ENCODE assay signal across 8 cellular contexts in the genomic region with DNA sequence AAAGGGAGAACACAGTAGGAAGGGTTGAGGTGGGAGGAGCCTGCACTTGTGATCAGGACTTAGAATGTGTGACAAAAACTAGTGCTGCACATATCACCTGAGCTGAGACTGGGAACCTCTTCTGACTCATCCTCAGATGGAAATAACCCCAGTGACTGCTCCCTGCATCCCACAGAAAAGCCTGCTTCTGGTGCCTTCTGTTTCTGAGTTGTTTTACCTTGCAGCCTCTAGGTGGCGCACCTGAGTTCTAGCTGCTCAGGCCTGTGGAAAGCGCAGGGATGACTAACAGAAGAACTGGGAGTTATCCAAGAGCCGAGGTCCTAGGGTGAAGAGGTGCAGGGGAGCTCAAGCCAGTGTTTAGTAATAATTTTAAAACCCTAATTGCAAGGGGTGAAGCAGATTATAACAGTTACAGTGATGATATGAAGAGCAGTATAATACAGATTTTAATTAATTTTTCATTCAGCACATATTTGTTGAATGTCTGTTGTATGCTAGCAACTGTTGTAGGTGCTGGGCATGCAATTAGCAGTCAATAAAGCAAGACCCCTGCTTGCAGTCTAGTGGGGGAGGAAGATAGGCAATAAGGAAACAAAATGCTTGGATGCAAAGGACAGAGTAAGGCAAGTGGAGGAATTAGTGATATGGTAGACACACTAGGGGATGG.
DNase-seq lines count a peak whose midpoint lies in the region; ATAC-seq, FAIRE-seq and TF ChIP-seq lines count a peak whose summit lies in the region.

No MANE protein-coding gene starts in this region.

- H3K4me1 Mint-ChIP-seq in activated naive CD4-positive, alpha-beta T cell treated with anti-CD3 and anti-CD28 coated beads, Interleukin-2, amount 10 ng/mL, durations not matched to agents 7 days and 5 days, result no peaks in the 10 kb centered on the region

- no peaks in the 10 kb centered on the region for H3K36me3 Mint-ChIP-seq in activated naive CD4-positive, alpha-beta T cell treated with anti-CD3 and anti-CD28 coated beads, Interleukin-2, amount 10 ng/mL, durations not matched to agents 7 days and 5 days

- CTCF ChIA-PET in activated naive CD4-positive, alpha-beta T cell treated with anti-CD3 and anti-CD28 coated beads, Interleukin-2, amount 10 ng/mL, durations not matched to agents 7 days and 5 days (lab: Charles Lee), result interaction anchor here (1.5 to 2.2 kb wide), 3 partner anchors 10 to 18 kb away, joined by 4 to 7 read pairs (median 5); no protein-coding TSS in a partner anchor

- H3K9me3 ChIP-seq in OCI-LY1 (ENCODE audit: low read length), result no peaks in the 10 kb centered on the region

- H3K9me3 Mint-ChIP-seq in activated naive CD4-positive, alpha-beta T cell treated with anti-CD3 and anti-CD28 coated beads, Interleukin-2, amount 10 ng/mL, durations not matched to agents 7 days and 5 days, result no peaks in the 10 kb centered on the region

- H3K4me3 ChIP-seq in OCI-LY1 (ENCODE audit: low read depth, low read length, poor library complexity, severe bottlenecking), result no peak overlapping the region

- H3K36me3 ChIP-seq in OCI-LY1 (ENCODE audit: insufficient read depth, low read length), result no peaks in the 10 kb centered on the region

- ATAC-seq in Right ventricle myocardium superior (ENCODE audit: poor library complexity) (peak; percentile 74), HG03045 (IDR thresholded peaks at IDR 0.05; ENCODE audit: unreplicated experiment) (no peak), GM19035 (IDR thresholded peaks at IDR 0.05; ENCODE audit: unreplicated experiment) (no peak)

- no peak overlapping the region for H3K4me2 ChIP-seq in OCI-LY1 (ENCODE audit: low read length)

- intact Hi-C loops in Right ventricle myocardium superior (cut with DNase I) (loop anchor here (5.0 kb wide), 1 partner anchor 1698 kb away; no protein-coding TSS in a partner anchor), posterior vena cava (cut with DNase I) (loop anchor here in 1 of 2 donors (5.0 to 10.0 kb wide), 2 partner anchors 610 to 1428 kb away; no protein-coding TSS in a partner anchor)

- H3K4me1 ChIP-seq in OCI-LY1 (ENCODE audit: insufficient read depth, low read length, severe bottlenecking), result no peaks in the 10 kb centered on the region

- no peak for FAIRE-seq in HTR-8/SVneo (lab: Jason Lieb, UNC)

- H3K27ac ChIP-seq in OCI-LY1 (ENCODE audit: low read depth, low read length, poor library complexity, severe bottlenecking), result no peak overlapping the region

- H3K79me2 ChIP-seq in OCI-LY1 (ENCODE audit: insufficient read depth, low read length), result no peaks in the 10 kb centered on the region

- no peak overlapping the region for H2AFZ ChIP-seq in OCI-LY1 (ENCODE audit: low read length)

- no peak overlapping the region for H3K4me3 Mint-ChIP-seq in activated naive CD4-positive, alpha-beta T cell treated with anti-CD3 and anti-CD28 coated beads, Interleukin-2, amount 10 ng/mL, durations not matched to agents 7 days and 5 days

- H3K9ac ChIP-seq in OCI-LY1 (ENCODE audit: low read length), result no peak overlapping the region

- TF ChIP-seq CTCF in OCI-LY1 (IDR thresholded peaks at IDR 0.05; ENCODE audit: low read length), result peak; percentile 88

- DNase-seq in EH (ENCODE audit: low read depth) (peak; percentile 77), HTR-8/SVneo (ENCODE audit: insufficient read length, low spot score) (peak; percentile 78), Right ventricle myocardium superior (peak; percentile 52), posterior vena cava (ENCODE audit: low spot score) (peak; percentile 85)
- DNase-seq in activated naive CD4-positive, alpha-beta T cell treated with anti-CD3 and anti-CD28 coated beads, Interleukin-2, amount 10 ng/mL, durations not matched to agents 7 days and 5 days, result peak; percentile 51

- H4K20me1 ChIP-seq in OCI-LY1 (ENCODE audit: insufficient read depth, low read length), result no peaks in the 10 kb centered on the region

- no peaks in the 10 kb centered on the region for H3F3A ChIP-seq in OCI-LY1 (ENCODE audit: insufficient read depth, low read length)

- H3K9me2 ChIP-seq in OCI-LY1 (ENCODE audit: low read depth, low read length), result no peaks in the 10 kb centered on the region

- no peaks in the 10 kb centered on the region for H3K27me3 Mint-ChIP-seq in activated naive CD4-positive, alpha-beta T cell treated with anti-CD3 and anti-CD28 coated beads, Interleukin-2, amount 10 ng/mL, durations not matched to agents 7 days and 5 days

- H3K27ac Mint-ChIP-seq in activated naive CD4-positive, alpha-beta T cell treated with anti-CD3 and anti-CD28 coated beads, Interleukin-2, amount 10 ng/mL, durations not matched to agents 7 days and 5 days, result no peak overlapping the region

- H3K27me3 ChIP-seq in OCI-LY1 (ENCODE audit: insufficient read depth, low read length), result no peaks in the 10 kb centered on the region
